ENCODE assay signal across 8 cellular contexts in the genomic region with DNA sequence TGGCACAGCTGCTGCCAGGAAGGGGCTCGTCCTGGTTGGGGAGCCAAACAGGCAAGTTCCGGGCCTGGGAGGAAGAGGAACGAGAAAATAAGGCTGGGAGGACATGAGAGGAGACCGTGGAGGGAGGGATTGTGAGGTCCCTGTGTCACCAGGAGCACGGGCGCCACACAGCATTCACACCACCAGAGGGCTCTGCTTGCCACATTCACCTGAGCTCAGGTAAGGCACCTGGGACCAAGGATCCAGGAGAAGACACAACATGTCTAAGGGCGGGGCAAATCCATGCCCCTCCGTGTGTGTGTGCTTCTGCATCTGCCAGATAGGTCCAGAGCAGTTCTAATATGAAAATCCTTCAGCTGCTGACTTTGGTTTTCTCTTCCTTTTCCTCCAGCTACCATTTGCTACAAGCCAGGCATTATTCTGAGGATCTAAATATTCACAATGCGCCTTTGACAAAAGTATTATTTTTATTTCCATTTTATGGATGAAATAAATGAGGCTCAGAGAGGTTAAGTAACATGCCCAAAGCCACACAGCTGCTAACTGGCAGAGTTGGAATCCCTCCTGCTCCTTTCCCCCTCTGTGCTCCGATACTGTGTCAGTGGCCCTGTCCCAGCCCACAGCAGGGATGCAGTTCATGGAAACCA. TPM values are rescaled to one million over a fixed set of nuclear protein-coding genes. Genes with fewer than 3 reads are reported as not detected.
DNase-seq lines count a peak whose midpoint lies in the region; ATAC-seq and FAIRE-seq lines count a peak whose summit lies in the region.

No MANE protein-coding gene starts in this region.

- no peak overlapping the region for H3K27ac Mint-ChIP-seq in activated T-helper 17 cell treated with anti-CD3 and anti-CD28 coated beads, Interleukin-2, amount 50 U/mL, for 72 hours

- no peaks in the 10 kb centered on the region for H3K36me3 Mint-ChIP-seq in activated T-helper 17 cell treated with anti-CD3 and anti-CD28 coated beads, Interleukin-2, amount 50 U/mL, for 72 hours (ENCODE audit: low read depth)

- DNase-seq in GM19239 (ENCODE audit: insufficient read length, low spot score) (no peak), NCI-H526 treated with DMSO at 0.1 percent for 48 hours (lab: John Stamatoyannopoulos, UW) (peak; percentile 71), iPS DF 6.9 (ENCODE audit: low read depth, low spot score) (peak; percentile 70), hypothalamus (lab: John Stamatoyannopoulos, UW) (no peak), Ammon's horn (ENCODE audit: low spot score) (no peak)
- DNase-seq in stimulated activated CD8-positive, alpha-beta memory T cell treated with anti-CD3 and anti-CD28 coated beads, Interleukin-7, amount 100 ng/mL, for 1 hour (ENCODE audit: low read depth in 2 of 2): peak; percentile 20 to 53

- H3K4me3 Mint-ChIP-seq in activated T-helper 17 cell treated with anti-CD3 and anti-CD28 coated beads, Interleukin-2, amount 50 U/mL, for 72 hours: no peak overlapping the region

- H3K4me1 ChIP-seq in iPS DF 6.9 (ENCODE audit: control insufficient read depth, insufficient read depth, low read length): no peaks in the 10 kb centered on the region

- no peaks in the 10 kb centered on the region for H3K9me3 ChIP-seq in iPS DF 6.9 (ENCODE audit: control insufficient read depth, insufficient read depth, low read length)

- no peaks in the 10 kb centered on the region for H3K27me3 ChIP-seq in iPS DF 6.9 (ENCODE audit: control insufficient read depth, insufficient read depth, low read length)

- no peak overlapping the region for H3K27ac ChIP-seq in iPS DF 6.9 (ENCODE audit: low read length)

- H3K36me3 ChIP-seq in iPS DF 6.9 (ENCODE audit: control insufficient read depth, insufficient read depth, low read length): no peaks in the 10 kb centered on the region

- WGBS in iPS DF 6.9 (ENCODE audit: insufficient coverage, insufficient read length): no CpG with 5 or more reads among the region's 10 CpGs

- H3K27me3 Mint-ChIP-seq in activated T-helper 17 cell treated with anti-CD3 and anti-CD28 coated beads, Interleukin-2, amount 50 U/mL, for 72 hours: no peaks in the 10 kb centered on the region

- H3K4me3 ChIP-seq in iPS DF 6.9 (ENCODE audit: low read length): no peak overlapping the region

- FAIRE-seq in GM19239 (lab: Jason Lieb, UNC): peak; percentile 42

- H3K9me3 Mint-ChIP-seq in activated T-helper 17 cell treated with anti-CD3 and anti-CD28 coated beads, Interleukin-2, amount 50 U/mL, for 72 hours: no peaks in the 10 kb centered on the region

- peaks cover 11% of the 10 kb centered on the region for H3K4me1 Mint-ChIP-seq in activated T-helper 17 cell treated with anti-CD3 and anti-CD28 coated beads, Interleukin-2, amount 50 U/mL, for 72 hours

- ATAC-seq in activated T-helper 17 cell treated with anti-CD3 and anti-CD28 coated beads, Interleukin-2, amount 50 U/mL, for 72 hours (replicated peaks): peak; percentile 45
- ATAC-seq in GM19452 (IDR thresholded peaks at IDR 0.05; ENCODE audit: unreplicated experiment): no peak

RNA-seq across cellular contexts. Expression of a gene that starts 14.6 kb away (rescaled TPM):
- 1 to 10 TPM; 1.4 to 8.4 TPM for total RNA-seq in activated T-helper 17 cell treated with anti-CD3 and anti-CD28 coated beads, Interleukin-2, amount 50 U/mL, for 72 hours

RNA-seq across cellular contexts. Expression of a gene that starts 18.8 kb away (rescaled TPM):
- total RNA-seq in activated T-helper 17 cell treated with anti-CD3 and anti-CD28 coated beads, Interleukin-2, amount 50 U/mL, for 72 hours: under 1 TPM in 1 of 2 donors, not detected in 1; 0.16 TPM

RNA-seq across cellular contexts. Expression of a gene that starts 28.9 kb away (rescaled TPM):
- total RNA-seq in activated T-helper 17 cell treated with anti-CD3 and anti-CD28 coated beads, Interleukin-2, amount 50 U/mL, for 72 hours: 1 to 10 TPM; 6.7 to 8.2 TPM

RNA-seq across cellular contexts. Expression of a gene that starts 38.3 kb away (rescaled TPM):
- total RNA-seq in activated T-helper 17 cell treated with anti-CD3 and anti-CD28 coated beads, Interleukin-2, amount 50 U/mL, for 72 hours: 10 to 100 TPM; 33.3 to 44.0 TPM

Comparison
In these comparisons a context has a peak if more than half of its experiments do, and no peak if none do; other contexts are left out.
1. DNase-seq: peak in NCI-H526 treated with DMSO at 0.1 percent for 48 hours (single experiment), iPS DF 6.9 (single experiment) and stimulated activated CD8-positive, alpha-beta memory T cell treated with anti-CD3 and anti-CD28 coated beads, Interleukin-7, amount 100 ng/mL, for 1 hour (2 of 2); none in GM19239 (single experiment), hypothalamus (0 of 51) and Ammon's horn (single experiment).